17 cellular contexts compared by ENCODE assay signal in the genomic region with DNA sequence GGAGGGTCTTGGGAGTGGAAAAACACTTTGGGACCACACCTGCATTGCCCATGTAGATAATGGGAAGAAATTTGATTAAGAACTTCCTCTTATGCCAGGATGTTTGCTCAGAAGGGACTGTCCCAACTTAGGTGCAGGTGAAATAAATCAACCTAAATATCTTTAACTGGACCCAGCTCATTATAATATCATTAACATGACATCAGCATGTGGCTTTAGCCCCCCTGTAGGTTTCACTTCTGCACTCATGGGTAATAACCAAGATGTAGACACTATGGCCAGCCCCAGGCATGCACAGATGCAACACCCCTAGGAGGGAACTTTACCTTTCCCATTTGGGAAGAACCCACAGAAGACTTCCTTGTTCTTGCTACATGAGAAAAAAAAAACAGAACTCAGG.
DNase-seq lines count a peak whose midpoint lies in the region; ATAC-seq and TF ChIP-seq lines count a peak whose summit lies in the region.
"Had no signal": no experiment of that assay in that cellular context is flagged by ENCODE, and none has a peak within 500 bp of the region (broad histone marks: within the 10 kb centered on the region; RNA-seq: fewer than 3 reads in every experiment).

No MANE protein-coding gene starts in this region.

- H3F3A ChIP-seq in MM.1S (ENCODE audit: insufficient read depth, low read length) = no peaks in the 10 kb centered on the region

- H3K9me3 ChIP-seq in MM.1S (replicated peaks; ENCODE audit: insufficient read depth, low read length) = no peaks in the 10 kb centered on the region
- H3K9me3 ChIP-seq: A549, Caco-2 had no signal

- H3K27ac ChIP-seq in MM.1S (ENCODE audit: low read length) = no peak overlapping the region
- H3K27ac ChIP-seq: A549 had no signal

- no peak overlapping the region for H3K4me3 ChIP-seq in MM.1S (ENCODE audit: low read length)
- H3K4me3 ChIP-seq: A549, MG63 had no signal

- no peaks in the 10 kb centered on the region for H3K4me1 ChIP-seq in MM.1S (ENCODE audit: low read length)
- H3K4me1 ChIP-seq: A549, Caco-2 had no signal

- no peaks in the 10 kb centered on the region for H3K27me3 ChIP-seq in MM.1S (replicated peaks; ENCODE audit: insufficient read depth, low read length)
- H3K27me3 ChIP-seq: MG63 had no signal

- no peaks in the 10 kb centered on the region for H3K9me2 ChIP-seq in MM.1S (replicated peaks; ENCODE audit: insufficient read depth, low read length)

- TF ChIP-seq CTCF in MM.1S (IDR thresholded peaks at IDR 0.05; ENCODE audit: low read length) = no peak

- no peak overlapping the region for H3K4me3 Mint-ChIP-seq in memory B cell
- no peak overlapping the region for H3K4me3 Mint-ChIP-seq in effector memory CD8-positive, alpha-beta T cell

- H3K9me3 Mint-ChIP-seq in memory B cell = peaks cover 2% of the 10 kb centered on the region
- peaks cover 0 to 8% of the 10 kb centered on the region in 2 donors for H3K9me3 Mint-ChIP-seq in effector memory CD8-positive, alpha-beta T cell

- H3K79me2 ChIP-seq in MM.1S (ENCODE audit: low read length) = no peaks in the 10 kb centered on the region

- H4K20me1 ChIP-seq in MM.1S (ENCODE audit: insufficient read depth, low read length) = no peaks in the 10 kb centered on the region

- H3K27me3 Mint-ChIP-seq in memory B cell = no peaks in the 10 kb centered on the region
- H3K27me3 Mint-ChIP-seq in effector memory CD8-positive, alpha-beta T cell = no peaks in the 10 kb centered on the region

- peak overlapping the region; percentile 4 for H3K27ac Mint-ChIP-seq in memory B cell
- no peak overlapping the region for H3K27ac Mint-ChIP-seq in effector memory CD8-positive, alpha-beta T cell

- no peak overlapping the region for H3K9ac ChIP-seq in MM.1S (ENCODE audit: low read length)

- DNase-seq in memory B cell (ENCODE audit: low spot score in 2 of 2) = peak in 1 of 2 donors; percentile 4
- no peak for DNase-seq in UCSD-AML1 (lab: John Stamatoyannopoulos, UW; ENCODE audit: unreplicated experiment)
- DNase-seq in MM.1S = no peak
- no peak for DNase-seq in effector memory CD8-positive, alpha-beta T cell
- no peak for DNase-seq in DMS79 (lab: John Stamatoyannopoulos, UW)
- DNase-seq: Caco-2, MG63, NCI-H1105 treated with DMSO at 0.1 percent for 48 hours, NCI-H187, NCI-H446 treated with DMSO at 0.1 percent for 48 hours, NCI-H774, SIG-M5, T-helper 2 cell had no signal

- no peak overlapping the region for H2AFZ ChIP-seq in MM.1S (ENCODE audit: low read length)

- H3K36me3 Mint-ChIP-seq in memory B cell = no peaks in the 10 kb centered on the region
- no peaks in the 10 kb centered on the region for H3K36me3 Mint-ChIP-seq in effector memory CD8-positive, alpha-beta T cell (ENCODE audit: insufficient read depth)

- ATAC-seq in GM18517 (IDR thresholded peaks at IDR 0.05; ENCODE audit: unreplicated experiment) = peak; percentile 56
- peak; percentile 69 for ATAC-seq in GM21723 (IDR thresholded peaks at IDR 0.05; ENCODE audit: unreplicated experiment)
- ATAC-seq in HG03342 (IDR thresholded peaks at IDR 0.05; ENCODE audit: unreplicated experiment) = peak; percentile 64
- peak; percentile 96 for ATAC-seq in memory B cell (ENCODE audit: low read depth)
- no peak for ATAC-seq in effector memory CD8-positive, alpha-beta T cell (replicated peaks)
- ATAC-seq: A549 had no signal

- H3K4me1 Mint-ChIP-seq in memory B cell = peaks cover 11% of the 10 kb centered on the region
- H3K4me1 Mint-ChIP-seq in effector memory CD8-positive, alpha-beta T cell (ENCODE audit: low read depth in 2 of 2) = no peaks in the 10 kb centered on the region

- H3K36me3 ChIP-seq in MM.1S (replicated peaks; ENCODE audit: insufficient read depth, low read length) = no peaks in the 10 kb centered on the region
- H3K36me3 ChIP-seq: MG63 had no signal

- H3K4me2 ChIP-seq in MM.1S (ENCODE audit: low read depth, low read length) = no peak overlapping the region
- H3K4me2 ChIP-seq: A549 had no signal
